In the genomic region with DNA sequence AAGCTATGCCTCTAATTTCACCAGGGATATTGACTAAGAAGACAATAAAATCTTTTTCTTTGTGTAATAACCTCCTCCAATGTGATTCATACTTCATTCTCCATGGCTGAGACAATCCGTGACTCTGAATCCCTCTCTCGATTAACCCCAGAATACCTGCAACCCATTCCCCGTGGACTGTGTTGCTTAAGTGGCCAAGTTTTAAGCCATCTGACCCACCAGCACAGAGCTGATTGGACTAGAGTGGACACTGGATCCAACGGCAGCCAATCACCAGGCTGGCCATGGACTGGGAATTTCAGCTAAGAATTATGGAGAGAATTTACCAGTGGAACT, we compare ENCODE assay signal across 13 cellular contexts. TPM values are rescaled to one million over a fixed set of nuclear protein-coding genes. Genes with fewer than 3 reads are reported as not detected.
DNase-seq lines count a peak whose midpoint lies in the region; ATAC-seq and TF ChIP-seq lines count a peak whose summit lies in the region.
"Had no signal": no experiment of that assay in that cellular context is flagged by ENCODE, and none has a peak within 500 bp of the region (broad histone marks: within the 10 kb centered on the region; RNA-seq: fewer than 3 reads in every experiment).

No MANE protein-coding gene starts in this region.

- H3K4me3 Mint-ChIP-seq in T-cell, result no peak overlapping the region

- H3K36me3 Mint-ChIP-seq in T-cell, result peaks cover 24% of the 10 kb centered on the region

- H3K27me3 ChIP-seq in psoas muscle (ENCODE audit: insufficient read depth in 3 of 3, low read length in 2 of 3), result peaks cover 0 to 23% (median 0%) of the 10 kb centered on the region in 3 donors

- DNase-seq in DMS 273 (lab: John Stamatoyannopoulos, UW; ENCODE audit: unreplicated experiment) (peak; percentile 71), T-cell (no peak), fibroblast of peridontal ligament (ENCODE audit: extremely low read depth) (peak; percentile 41), psoas muscle (no peak), cortex of kidney (lab: John Stamatoyannopoulos, UW) (no peak), HPDE6-E6E7 (ENCODE audit: extremely low spot score) (no peak)
- DNase-seq: activated CD4-positive, alpha-beta T cell treated with anti-CD3 and anti-CD28 coated beads, Interleukin-2, amount 50 U/mL, for 1 hour; central memory CD4-positive, alpha-beta T cell; COR-L47; Karpas-422 had no signal

- peaks cover 8 to 31% (median 17%) of the 10 kb centered on the region in 3 donors for H3K4me1 Mint-ChIP-seq in T-cell

- H3K9me3 ChIP-seq in psoas muscle, result no peaks in the 10 kb centered on the region

- CTCF ChIA-PET in T-cell (lab: Charles Lee), result interaction anchor here (1.5 to 7.6 kb wide), 3 partner anchors 59 to 62 kb away, joined by 6 to 87 read pairs (median 13); no protein-coding TSS in a partner anchor

- H3K9me3 Mint-ChIP-seq in T-cell, result no peaks in the 10 kb centered on the region

- 21 to 27% (median 24%) methylated on average over 4 of the region's 4 CpGs for WGBS in psoas muscle, 3 donors

- intact Hi-C loops in psoas muscle (cut with DNase I), result loop anchor here (2.0 to 5.0 kb wide), 2 partner anchors 62 to 261 kb away; no protein-coding TSS in a partner anchor

- H3K4me3 ChIP-seq in psoas muscle, result no peak overlapping the region

- peak overlapping the region; percentile 52 to 54 for H3K27ac Mint-ChIP-seq in T-cell

- peaks cover 5% of the 10 kb centered on the region for H3K4me1 ChIP-seq in psoas muscle

- H3K27ac ChIP-seq in psoas muscle, result peak overlapping the region; percentile 63

- ATAC-seq in T-cell (replicated peaks in 1 of 4) (no peak), psoas muscle (peak in 3 of 4 donors; percentile 3 to 36 (median 33)), HG02938 (IDR thresholded peaks at IDR 0.05; ENCODE audit: unreplicated experiment) (no peak), HG03354 (IDR thresholded peaks at IDR 0.05; ENCODE audit: poor library complexity, severe bottlenecking, unreplicated experiment) (no peak)
- ATAC-seq: left lobe of liver had no signal

- H3K27me3 Mint-ChIP-seq in T-cell, result no peaks in the 10 kb centered on the region

- no peak for TF ChIP-seq CTCF in psoas muscle (IDR thresholded peaks at IDR 0.05)

- POLR2A ChIA-PET in T-cell (lab: Charles Lee), result interaction anchor here in 1 of 2 donors (0.5 kb wide), 1 partner anchor 79 kb away, joined by 10 read pairs; no protein-coding TSS in a partner anchor

- H3K36me3 ChIP-seq in psoas muscle (ENCODE audit: insufficient read depth in 1 of 2, low read depth in 1 of 2), result no peaks in the 10 kb centered on the region

RNA-seq across cellular contexts. Expression of a gene that starts 5.4 kb away (rescaled TPM):
- under 1 TPM in 3 of 5 donors, not detected in 2; 0.13 to 0.84 (median 0.68) TPM for total RNA-seq in T-cell
- not detected for total RNA-seq in psoas muscle
- polyA plus RNA-seq in psoas muscle, result under 1 TPM in 2 of 3 donors, not detected in 1; 0.03 to 0.04 TPM
- total RNA-seq: left lobe of liver had no signal

RNA-seq across cellular contexts. Expression of a gene that starts 26.9 kb away (rescaled TPM):
- total RNA-seq in T-cell, result 10 to 100 TPM; 40.2 to 79.0 (median 70.0) TPM
- 10 to 100 TPM; 52.1 to 58.3 (median 54.6) TPM for total RNA-seq in psoas muscle
- polyA plus RNA-seq in psoas muscle, result 100 to 1,000 TPM in 1 of 3 donors, 10 to 100 TPM in 2; 59.2 to 125 (median 75.9) TPM

RNA-seq across cellular contexts. Expression of a gene that starts 27.3 kb away (rescaled TPM):
- total RNA-seq in T-cell (10 to 100 TPM; 25.6 to 37.8 (median 28.7) TPM), psoas muscle (1 to 10 TPM; 3.6 to 6.5 (median 4.9) TPM)
- polyA plus RNA-seq in psoas muscle, result 1 to 10 TPM; 2.5 to 3.4 (median 3.2) TPM

Comparison
In these comparisons a context has a peak if more than half of its experiments do, and no peak if none do; other contexts are left out.
1. DNase-seq: peak in DMS 273 (single experiment) and fibroblast of peridontal ligament (single experiment); none in T-cell (0 of 34), psoas muscle (0 of 2), cortex of kidney (single experiment) and HPDE6-E6E7 (single experiment).
2. ATAC-seq: peak in psoas muscle (3 of 4); none in T-cell (0 of 4), HG02938 (single experiment) and HG03354 (single experiment).